In genomic region chr17:46138470-46138869, GRCh38 we compare ENCODE assay signal across 22 cellular contexts. TPM values are rescaled to one million over a fixed set of nuclear protein-coding genes. Genes with fewer than 3 reads are reported as not detected.
A peak's percentile ranks its signal among the peaks of the same experiment; 100 is the strongest.
DNase-seq lines count a peak whose midpoint lies in the region; ATAC-seq, FAIRE-seq and TF ChIP-seq lines count a peak whose summit lies in the region.
"Had no signal": no experiment of that assay in that cellular context is flagged by ENCODE, and none has a peak within 500 bp of the region (broad histone marks: within the 10 kb centered on the region; RNA-seq: fewer than 3 reads in every experiment).

No MANE protein-coding gene starts in this region.

- no peaks in the 10 kb centered on the region for H3K9me3 Mint-ChIP-seq in activated B cell treated with CpG ODN at 0.5 μM for 24 hours
- H3K9me3 Mint-ChIP-seq: activated CD4-positive, alpha-beta T cell treated with anti-CD3 and anti-CD28 coated beads, Interleukin-2, amount 10 ng/mL, durations not matched to agents 7 days and 5 days; activated T-helper 2 cell treated with anti-CD3 and anti-CD28 coated beads, Interferon-gamma antibody, Interleukin-2, Interleukin-4, amounts not matched to agents 10 μg/mL and 5 μg/mL and 100 μg/mL, durations not matched to agents 14 hours and 24 hours and 36 hours; IgD-negative memory B cell; T-helper 1 cell treated with Interleukin-12 subunit alpha and Interleukin-12 subunit beta and Interleukin-4 antibody, amounts not matched to agents 30 μg/mL and 1 μg/mL, for 36 hours had no signal

- H2AFZ ChIP-seq in keratinocyte (ENCODE audit: control insufficient read depth, low read length), result no peak overlapping the region
- no peak overlapping the region for H2AFZ ChIP-seq in smooth muscle cell (ENCODE audit: low read depth)
- H2AFZ ChIP-seq: parathyroid adenoma, PC-9 had no signal

- no peak for ATAC-seq in activated B cell treated with CpG ODN at 0.5 μM for 24 hours (ENCODE audit: low read depth)

- H3K27me3 ChIP-seq in keratinocyte (ENCODE audit: control insufficient read depth, extremely low read depth, insufficient read depth, low read length) (no peaks in the 10 kb centered on the region), smooth muscle cell (ENCODE audit: low read depth) (no peaks in the 10 kb centered on the region), BE2C (no peaks in the 10 kb centered on the region)
- H3K27me3 ChIP-seq: foreskin keratinocyte, SJSA1, thyroid gland had no signal

- peaks cover 87% of the 10 kb centered on the region for H3K4me1 Mint-ChIP-seq in activated B cell treated with CpG ODN at 0.5 μM for 24 hours

- no peak overlapping the region for H3K4me3 Mint-ChIP-seq in activated B cell treated with CpG ODN at 0.5 μM for 24 hours
- H3K4me3 Mint-ChIP-seq: activated CD4-positive, alpha-beta T cell treated with anti-CD3 and anti-CD28 coated beads, Interleukin-2, amount 10 ng/mL, durations not matched to agents 7 days and 5 days; T-helper 1 cell treated with Interleukin-12 subunit alpha and Interleukin-12 subunit beta and Interleukin-4 antibody, amounts not matched to agents 30 μg/mL and 1 μg/mL, for 36 hours had no signal

- peak overlapping the region; percentile 4 for H3K27ac Mint-ChIP-seq in activated B cell treated with CpG ODN at 0.5 μM for 24 hours
- H3K27ac Mint-ChIP-seq: activated CD4-positive, alpha-beta T cell treated with anti-CD3 and anti-CD28 coated beads, Interleukin-2, amount 10 ng/mL, durations not matched to agents 7 days and 5 days; activated T-helper 2 cell treated with anti-CD3 and anti-CD28 coated beads, Interferon-gamma antibody, Interleukin-2, Interleukin-4, amounts not matched to agents 10 μg/mL and 5 μg/mL and 100 μg/mL, durations not matched to agents 14 hours and 24 hours and 36 hours; T-helper 1 cell treated with Interleukin-12 subunit alpha and Interleukin-12 subunit beta and Interleukin-4 antibody, amounts not matched to agents 30 μg/mL and 1 μg/mL, for 36 hours had no signal

- H3K4me3 ChIP-seq in keratinocyte (ENCODE audit: control insufficient read depth in 2 of 3, extremely low read depth in 1 of 3, insufficient read depth in 2 of 3, low read depth in 1 of 3, low read length in 3 of 3) (no peak overlapping the region), smooth muscle cell (no peak overlapping the region), BE2C (ENCODE audit: low read depth, low read length) (no peak overlapping the region)
- H3K4me3 ChIP-seq: lung, PC-9, SJSA1, thyroid gland had no signal

- H3K9me3 ChIP-seq in keratinocyte (ENCODE audit: control insufficient read depth, low read depth, low read length) (no peaks in the 10 kb centered on the region), smooth muscle cell (replicated peaks; ENCODE audit: low read depth) (no peaks in the 10 kb centered on the region), BE2C (no peaks in the 10 kb centered on the region)
- H3K9me3 ChIP-seq: SJSA1, thyroid gland had no signal

- FAIRE-seq in GM12891 (lab: Jason Lieb, UNC) (no peak), keratinocyte (lab: Jason Lieb, UNC) (peak; percentile 17), D721Med (lab: Jason Lieb, UNC) (no peak)

- CTCF ChIA-PET in activated B cell treated with CpG ODN at 0.5 μM for 24 hours (lab: Charles Lee), result no interaction called here

- WGBS in smooth muscle cell (ENCODE audit: low lambda C conversion rate), result 84% methylated on average over 3 of the region's 3 CpGs

- H3K4me1 ChIP-seq in keratinocyte (ENCODE audit: control insufficient read depth, extremely low read depth, insufficient read depth, low read length), result peaks cover 15% of the 10 kb centered on the region
- H3K4me1 ChIP-seq in smooth muscle cell (ENCODE audit: low read depth), result no peaks in the 10 kb centered on the region
- no peaks in the 10 kb centered on the region for H3K4me1 ChIP-seq in BE2C
- H3K4me1 ChIP-seq: SJSA1 had no signal

- H3K79me2 ChIP-seq in keratinocyte (ENCODE audit: control insufficient read depth, insufficient read depth, low read length) (peaks cover 93% of the 10 kb centered on the region), smooth muscle cell (ENCODE audit: low read depth) (peaks cover 99% of the 10 kb centered on the region)

- peaks cover 2% of the 10 kb centered on the region for H3K9me1 ChIP-seq in keratinocyte (ENCODE audit: control insufficient read depth, extremely low read depth, insufficient read depth, low read length)

- no peaks in the 10 kb centered on the region for H3K27me3 Mint-ChIP-seq in activated B cell treated with CpG ODN at 0.5 μM for 24 hours
- H3K27me3 Mint-ChIP-seq: activated CD4-positive, alpha-beta T cell treated with anti-CD3 and anti-CD28 coated beads, Interleukin-2, amount 10 ng/mL, durations not matched to agents 7 days and 5 days; IgD-negative memory B cell had no signal

- H3K36me3 ChIP-seq in keratinocyte (ENCODE audit: control insufficient read depth in 2 of 2, extremely low read depth in 1 of 2, insufficient read depth in 2 of 2, low read length in 2 of 2), result no peaks in the 10 kb centered on the region
- H3K36me3 ChIP-seq in smooth muscle cell (ENCODE audit: low read depth), result no peaks in the 10 kb centered on the region
- H3K36me3 ChIP-seq in BE2C, result no peaks in the 10 kb centered on the region
- H3K36me3 ChIP-seq: thyroid gland had no signal

- H3K9ac ChIP-seq in keratinocyte (ENCODE audit: control insufficient read depth, extremely low read depth, insufficient read depth, low read length) (no peak overlapping the region), smooth muscle cell (ENCODE audit: low read depth) (no peak overlapping the region)
- H3K9ac ChIP-seq: parathyroid adenoma had no signal

- peaks cover 5% of the 10 kb centered on the region for H3K36me3 Mint-ChIP-seq in activated B cell treated with CpG ODN at 0.5 μM for 24 hours (ENCODE audit: low read depth)

- TF ChIP-seq CTCF in activated B cell treated with CpG ODN at 0.5 μM for 24 hours (IDR thresholded peaks at IDR 0.05) (no peak), keratinocyte (optimal IDR thresholded peaks at IDR 0.05 in 1 of 3, IDR thresholded peaks at IDR 0.05 in 1 of 3, conservative IDR thresholded peaks at IDR 0.05 in 1 of 3; ENCODE audit: extremely low read depth in 1 of 3, insufficient read depth in 2 of 3, low read length in 3 of 3) (no peak), smooth muscle cell (IDR thresholded peaks at IDR 0.05; ENCODE audit: borderline replicate concordance, insufficient read depth, poor library complexity, severe bottlenecking) (no peak), D721Med (IDR thresholded peaks at IDR 0.05; ENCODE audit: insufficient read depth, missing control alignments) (no peak), BE2C (IDR thresholded peaks at IDR 0.05; ENCODE audit: low read depth, low read length) (no peak)

- DNase-seq in GM12891 (ENCODE audit: insufficient read length, low spot score) (no peak), activated B cell treated with CpG ODN at 0.5 μM for 24 hours (no peak), keratinocyte (ENCODE audit: low read depth, low spot score) (no peak), smooth muscle cell (lab: John Stamatoyannopoulos, UW; ENCODE audit: unreplicated experiment) (no peak), D721Med (ENCODE audit: insufficient read length, low spot score) (no peak), BE2C (no peak), GM19238 (ENCODE audit: insufficient read length, low spot score) (no peak)
- DNase-seq: activated CD4-positive, alpha-beta T cell treated with anti-CD3 and anti-CD28 coated beads, Interleukin-2, amount 10 ng/mL, durations not matched to agents 7 days and 5 days; amniotic stem cell; hypothalamus; islet precursor cell; NCI-H1436 treated with DMSO at 0.1 percent for 48 hours; NCI-H774; PC-9; thyroid gland had no signal

- no peak for TF ChIP-seq POLR2A in GM12891 (IDR thresholded peaks at IDR 0.05; ENCODE audit: low read depth, low read length)

- dilution Hi-C loops in keratinocyte (cut with MboI; ENCODE audit: extremely low pct_ligation_motif_present, low sequenced_read_pairs), result no loop called here

- no peaks in the 10 kb centered on the region for H3F3A ChIP-seq in smooth muscle cell (ENCODE audit: low read depth)

- H4K20me1 ChIP-seq in keratinocyte (ENCODE audit: control insufficient read depth, extremely low read depth, insufficient read depth, low read length), result peaks cover 45% of the 10 kb centered on the region
- peaks cover 100% of the 10 kb centered on the region for H4K20me1 ChIP-seq in smooth muscle cell (ENCODE audit: low read depth)

- POLR2A ChIA-PET in activated B cell treated with CpG ODN at 0.5 μM for 24 hours (lab: Charles Lee), result no interaction called here

- H3K27ac ChIP-seq in keratinocyte (ENCODE audit: control insufficient read depth, insufficient read depth, low read length) (no peak overlapping the region), smooth muscle cell (ENCODE audit: low read depth) (peak overlapping the region; percentile 7)
- H3K27ac ChIP-seq: foreskin keratinocyte, parathyroid adenoma, PC-9, SJSA1, thyroid gland had no signal

- intact Hi-C loops in activated B cell treated with CpG ODN at 0.5 μM for 24 hours (cut with micrococcal nuclease), result loop anchor here (5.0 kb wide), 1 partner anchor 784 kb away; the partner anchor contains the start of gene GOSR2

- H3K4me2 ChIP-seq in keratinocyte (ENCODE audit: control insufficient read depth, extremely low read depth, insufficient read depth, low read depth, low read length) (no peak overlapping the region), smooth muscle cell (no peak overlapping the region)
- H3K4me2 ChIP-seq: PC-9 had no signal

TF ChIP-seq in GM12891, 5 proteins besides CTCF, POLR2A, EP300 and RAD21:
- TF ChIP-seq SPI1 (IDR thresholded peaks at IDR 0.05; ENCODE audit: low read depth, low read length), result peak; percentile 67
- no peak for TF ChIP-seq POLR2AphosphoS5 (IDR thresholded peaks at IDR 0.05; ENCODE audit: low read depth, low read length)

RNA-seq across cellular contexts. Expression of gene KANSL1, which starts 54.8 kb away (rescaled TPM):
- polyA plus RNA-seq in GM12891 (2012; ENCODE audit: low read depth, missing spikeins), result 16.8 TPM
- 127 and 152 TPM in 2 replicates for total RNA-seq in activated B cell treated with CpG ODN at 0.5 μM for 24 hours
- polyA plus RNA-seq in keratinocyte, result 10.2 to 17.6 TPM (median 13.7 TPM) in 3 replicates
- polyA plus RNA-seq in keratinocyte (2011; ENCODE audit: low read depth), result 28.4 TPM
- polyA plus RNA-seq in keratinocyte (2011; cell fraction: cytosol; rRNA removed), result 10.7 and 18.2 TPM in 2 replicates
- polyA plus RNA-seq in keratinocyte (2011; cell fraction: nucleus; rRNA removed), result 63.4 and 68.9 TPM in 2 replicates
- polyA plus RNA-seq in keratinocyte (2012; ENCODE audit: low replicate concordance), result 12.8 and 26.5 TPM in 2 replicates
- polyA minus RNA-seq in keratinocyte, result 34.9 to 104 TPM (median 73.7 TPM) in 3 replicates
- 44.5 TPM for polyA minus RNA-seq in keratinocyte (2011; cell fraction: cytosol; rRNA and poly(A)+ RNA removed)
- polyA minus RNA-seq in keratinocyte (2011; cell fraction: nucleus; rRNA and poly(A)+ RNA removed), result 91.0 and 157 TPM in 2 replicates
- total RNA-seq in smooth muscle cell, result 59.9 and 69.7 TPM in 2 replicates
- 16.9 and 23.2 TPM in 2 replicates for polyA plus RNA-seq in smooth muscle cell
- 72.2 TPM for polyA plus RNA-seq in BE2C (2012; ENCODE audit: insufficient read depth, insufficient read length, low read depth)
